Comparison of ENCODE assay signal across 20 cellular contexts in the genomic region with DNA sequence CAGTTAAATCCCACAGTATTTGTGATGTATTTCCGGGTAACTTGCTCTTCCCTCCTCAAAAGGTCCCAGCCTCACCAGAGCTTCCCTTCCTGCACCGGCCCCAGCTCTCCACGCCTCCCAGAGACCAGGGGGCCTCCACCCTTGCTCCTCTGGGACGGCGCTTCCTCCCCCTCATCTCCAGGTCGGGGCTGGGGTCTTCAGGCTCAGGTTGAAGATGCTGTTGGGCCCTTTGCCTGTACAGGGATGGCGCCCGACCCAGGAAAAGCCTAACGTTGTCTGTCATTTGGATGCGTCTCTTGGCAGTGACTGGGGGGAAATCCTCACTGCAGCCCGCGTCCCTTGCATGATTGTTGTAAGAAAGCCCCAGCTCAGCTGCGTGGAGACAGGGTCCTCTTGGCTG.
"Had no signal": no experiment of that assay in that cellular context is flagged by ENCODE, and none has a peak within 500 bp of the region (broad histone marks: within the 10 kb centered on the region; RNA-seq: fewer than 3 reads in every experiment).

No MANE protein-coding gene starts in this region.

- FAIRE-seq: keratinocyte, small intestine had no signal

- H3K4me1 ChIP-seq: left lung, tibial nerve, uterus had no signal

- H3K27ac ChIP-seq: left lung, ovary, tibial nerve, uterus had no signal

- DNase-seq: hippocampal formation; left colon; mesendoderm; naive B cell; natural killer cell; ovary; right cardiac atrium; small intestine; stimulated activated CD4-positive, alpha-beta T cell treated with anti-CD3 and anti-CD28 coated beads, Interleukin-1b, Interleukin-23, amount 100 ng/mL, for 48 hours; stimulated activated CD4-positive, alpha-beta T cell treated with anti-CD3 and anti-CD28 coated beads, Interleukin-2, amount 100 ng/mL, for 48 hours; stimulated activated CD4-positive, alpha-beta T cell treated with anti-CD3 and anti-CD28 coated beads, Interleukin-4, amount 100 ng/mL, for 4 hours; stimulated activated CD8-positive, alpha-beta memory T cell treated with anti-CD3 and anti-CD28 coated beads, Interleukin-4, amount 100 ng/mL, for 48 hours; stimulated activated naive CD4-positive, alpha-beta T cell treated with Interleukin-2 at 50 U/mL for 16 hours; stimulated activated naive CD8-positive, alpha-beta T cell treated with anti-CD3 and anti-CD28 coated beads, Interleukin-15, amount 100 ng/mL, for 72 hours; substantia nigra; uterus had no signal

- H3K9me3 ChIP-seq: left lung, ovary, tibial nerve, uterus had no signal

- H3K27me3 ChIP-seq: left lung, ovary, tibial nerve, uterus had no signal

- H3K36me3 ChIP-seq: left lung, ovary, tibial nerve, uterus had no signal

- H3K4me3 ChIP-seq: left lung, lung, ovary, tibial nerve, uterus had no signal
